Comparison of ENCODE assay signal across 10 cellular contexts in genomic region chr3:43999920-44000319, GRCh38.
DNase-seq lines count a peak whose midpoint lies in the region; ATAC-seq, FAIRE-seq and TF ChIP-seq lines count a peak whose summit lies in the region.
"Had no signal": no experiment of that assay in that cellular context is flagged by ENCODE, and none has a peak within 500 bp of the region (broad histone marks: within the 10 kb centered on the region; RNA-seq: fewer than 3 reads in every experiment).

No MANE protein-coding gene starts in this region.

- H3K18ac ChIP-seq in H1 (ENCODE audit: extremely low read depth, low read length): no peak overlapping the region

- H3K14ac ChIP-seq in H1 (ENCODE audit: insufficient read length): no peak overlapping the region

- FAIRE-seq in H1 (lab: Jason Lieb, UNC): no peak

- no peaks in the 10 kb centered on the region for H3K79me1 ChIP-seq in H1 (ENCODE audit: low read depth, low read length)

- H3K4me2 ChIP-seq in DOHH2 (ENCODE audit: low read length) (peak overlapping the region; percentile 79), PC-9 (peak overlapping the region; percentile 99), H1 (ENCODE audit: insufficient read depth in 1 of 2, low read depth in 2 of 2, low read length in 2 of 2) (peak overlapping the region; percentile 91 to 100), neural cell (ENCODE audit: low read length) (no peak overlapping the region)

- H2BK15ac ChIP-seq in H1 (ENCODE audit: low read length): no peak overlapping the region

- H3K79me2 ChIP-seq in DOHH2 (ENCODE audit: control insufficient read depth, low read length) (peaks cover 97% of the 10 kb centered on the region), PC-9 (ENCODE audit: low read depth) (peaks cover 81% of the 10 kb centered on the region), H1 (ENCODE audit: control insufficient read depth in 1 of 2, insufficient read depth in 2 of 2, low read length in 2 of 2) (no peaks in the 10 kb centered on the region), neural cell (replicated peaks; ENCODE audit: insufficient read depth, low read length) (no peaks in the 10 kb centered on the region)

- no peak overlapping the region for H3K4ac ChIP-seq in H1 (replicated peaks; ENCODE audit: insufficient read length, low read depth, low read length)

- H3K36me3 ChIP-seq in DOHH2 (ENCODE audit: control insufficient read depth, low read length): peaks cover 41% of the 10 kb centered on the region
- peaks cover 13% of the 10 kb centered on the region; the same call in 1 of the 2 replicates for H3K36me3 ChIP-seq in PC-9 (ENCODE audit: low read depth)
- no peaks in the 10 kb centered on the region for H3K36me3 ChIP-seq in H1 (ENCODE audit: control insufficient read depth in 2 of 4, insufficient read depth in 4 of 4, low read length in 3 of 4)
- no peaks in the 10 kb centered on the region for H3K36me3 ChIP-seq in neural cell (ENCODE audit: insufficient read depth, low read length)

- POLR2A ChIA-PET in PC-9 (lab: Charles Lee; ENCODE audit: unreplicated experiment): no interaction called here
- POLR2A ChIA-PET in H1 (lab: Charles Lee; ENCODE audit: partially characterized antibody): interaction anchor here (1.1 to 1.5 kb wide), 3 partner anchors 20 to 106 kb away, joined by 3 to 5 read pairs (median 4); no protein-coding TSS in a partner anchor

- H3K56ac ChIP-seq in H1 (replicated peaks; ENCODE audit: insufficient read length, low read depth, low read length): no peak overlapping the region

- DNase-seq in PC-9 (no peak), H1 (ENCODE audit: low read depth in 1 of 2, low spot score in 2 of 2) (no peak), NCI-H2107 (lab: John Stamatoyannopoulos, UW) (no peak), GOT3 (lab: John Stamatoyannopoulos, UW) (no peak)
- DNase-seq in central memory CD4-positive, alpha-beta T cell: no peak
- DNase-seq: activated effector memory CD4-positive, alpha-beta T cell treated with anti-CD3 and anti-CD28 coated beads, Interleukin-2, amount 50 U/mL, for 16 hours; NCI-H69 had no signal

- H3K27me3 ChIP-seq in DOHH2 (ENCODE audit: control insufficient read depth, low read length) (no peaks in the 10 kb centered on the region), PC-9 (ENCODE audit: insufficient read depth, low read depth) (no peaks in the 10 kb centered on the region), H1 (replicated peaks in 1 of 4; ENCODE audit: control insufficient read depth in 3 of 4, extremely low read depth in 1 of 4, insufficient read depth in 3 of 4, low read length in 3 of 4) (peaks cover 27 to 53% (median 48%) of the 10 kb centered on the region in 4 experiments), neural cell (ENCODE audit: insufficient read depth, low read depth, low read length) (peaks cover 65% of the 10 kb centered on the region)

- H3K4me1 ChIP-seq in DOHH2 (ENCODE audit: control insufficient read depth, low read length): peaks cover 65% of the 10 kb centered on the region
- H3K4me1 ChIP-seq in PC-9 (replicated peaks; ENCODE audit: insufficient read depth): peaks cover 16% of the 10 kb centered on the region
- H3K4me1 ChIP-seq in H1 (replicated peaks in 1 of 4; ENCODE audit: control insufficient read depth in 3 of 4, insufficient read depth in 4 of 4, low read length in 3 of 4): peaks cover 0 to 26% (median 15%) of the 10 kb centered on the region in 4 experiments; a peak in 6 of 7 replicates

- H2AK5ac ChIP-seq in H1 (ENCODE audit: low read depth, low read length): no peak overlapping the region

- no peak overlapping the region for H2BK12ac ChIP-seq in H1 (ENCODE audit: low read depth, low read length)

- H3K9me3 ChIP-seq in DOHH2 (ENCODE audit: control insufficient read depth, insufficient read depth, low read length) (no peaks in the 10 kb centered on the region), PC-9 (ENCODE audit: insufficient read depth, low read depth) (no peaks in the 10 kb centered on the region), H1 (ENCODE audit: insufficient read depth in 2 of 2, low read depth in 1 of 2, low read length in 1 of 2) (peaks cover 0 to 2% of the 10 kb centered on the region in 2 experiments; a peak in 2 of 4 replicates), neural cell (ENCODE audit: low read length) (peaks cover 4% of the 10 kb centered on the region)

- WGBS in H1 (ENCODE audit: extremely low coverage in 1 of 2, insufficient coverage in 1 of 2, insufficient read length in 1 of 2, insufficient replicate concordance in 2 of 2, low coverage in 1 of 2, low lambda C conversion rate in 2 of 2, missing lambda C conversion rate in 1 of 2), 2 experiments: 76% methylated on average over 2 of the region's 2 CpGs; no CpG with 5 or more reads in 1 of the 2 experiments

- no peak overlapping the region for H2BK120ac ChIP-seq in H1 (replicated peaks; ENCODE audit: low read depth, low read length)

- H4K5ac ChIP-seq in H1 (ENCODE audit: insufficient read length, low read depth, low read length): no peak overlapping the region

- intact Hi-C loops in PC-9 (cut with micrococcal nuclease; ENCODE audit: unreplicated experiment): loop anchor here (1.0 to 10.0 kb wide), 5 partner anchors 49 to 458 kb away; partner anchors contain the start of gene ABHD5

- no peak overlapping the region for H4K91ac ChIP-seq in H1 (replicated peaks; ENCODE audit: insufficient read length, low read length)

- H3K27ac ChIP-seq in DOHH2 (ENCODE audit: low read depth, low read length) (peak overlapping the region; percentile 41), PC-9 (peak overlapping the region; percentile 88), H1 (ENCODE audit: low read depth, low read length) (no peak overlapping the region), neural cell (ENCODE audit: low read length) (no peak overlapping the region)

- no TSS peak for BruUV-seq in PC-9 (replicated peaks; lab: Mats Ljungman, UMichigan)

- H4K8ac ChIP-seq in H1 (ENCODE audit: extremely low read depth, insufficient read depth, low read length): no peak overlapping the region

- TF ChIP-seq EP300 in H1 (IDR thresholded peaks at IDR 0.05; ENCODE audit: borderline replicate concordance in 1 of 2, low read depth in 2 of 2, low read length in 2 of 2): no peak
- TF ChIP-seq EP300 in neural cell (conservative IDR thresholded peaks at IDR 0.05; ENCODE audit: poor library complexity, severe bottlenecking): no peak

- peaks cover 5% of the 10 kb centered on the region; the same call in 1 of the 2 replicates for H4K20me1 ChIP-seq in DOHH2 (ENCODE audit: control insufficient read depth, insufficient read depth, low read depth, low read length)
- H4K20me1 ChIP-seq in PC-9 (ENCODE audit: insufficient read depth): peaks cover 19% of the 10 kb centered on the region
- H4K20me1 ChIP-seq in H1 (replicated peaks in 1 of 2; ENCODE audit: control insufficient read depth in 1 of 2, insufficient read depth in 2 of 2, low read length in 2 of 2): no peaks in the 10 kb centered on the region
- H4K20me1 ChIP-seq in neural cell (ENCODE audit: insufficient read depth): no peaks in the 10 kb centered on the region

- H2AFZ ChIP-seq in PC-9: no peak overlapping the region
- H2AFZ ChIP-seq in H1 (ENCODE audit: low read length): no peak overlapping the region
- no peak overlapping the region for H2AFZ ChIP-seq in neural cell (ENCODE audit: low read depth, low read length)

- no peak for TF ChIP-seq POLR2A in H1 (IDR thresholded peaks at IDR 0.05; ENCODE audit: control extremely low read depth in 1 of 2, low read depth in 2 of 2, low read length in 2 of 2)

- H3K9ac ChIP-seq in H1 (replicated peaks in 1 of 4; ENCODE audit: extremely low read depth in 1 of 4, low read depth in 3 of 4, low read length in 3 of 4): no peak overlapping the region
- H3K9ac ChIP-seq in neural cell (ENCODE audit: low read length): no peak overlapping the region

- H3F3A ChIP-seq in DOHH2 (ENCODE audit: control insufficient read depth, insufficient read depth) (peaks cover 30% of the 10 kb centered on the region), PC-9 (ENCODE audit: insufficient read depth, low read depth) (peaks cover 22% of the 10 kb centered on the region), neural cell (ENCODE audit: insufficient read depth, low read length, poor library complexity, severe bottlenecking) (no peaks in the 10 kb centered on the region)

- H3K4me3 ChIP-seq in DOHH2 (ENCODE audit: low read length) (peak overlapping the region; percentile 80), PC-9 (peak overlapping the region; percentile 70), H1 (ENCODE audit: extremely low read depth in 1 of 4, insufficient read depth in 2 of 4, low read depth in 3 of 4, low read length in 4 of 4) (peak overlapping the region; percentile 48 to 75 (median 65); a peak in 7 of 8 replicates), neural cell (ENCODE audit: low read length) (peak overlapping the region; percentile 69)

- TF ChIP-seq RAD21 in H1 (IDR thresholded peaks at IDR 0.05 in 1 of 2, conservative IDR thresholded peaks at IDR 0.05 in 1 of 2; ENCODE audit: low read depth in 2 of 2, low read length in 2 of 2) (no peak), neural cell (conservative IDR thresholded peaks at IDR 0.05) (no peak)

- 0 out of 2 replicates have a peak overlapping the region, but pooled peaks have one; percentile 37 for H2BK5ac ChIP-seq in H1 (ENCODE audit: low read depth, low read length)

- CTCF ChIA-PET in PC-9 (lab: Charles Lee) (no interaction called here), H1 (lab: Charles Lee; ENCODE audit: partially characterized antibody) (no interaction called here)

- no peak for ATAC-seq in GM18511 (IDR thresholded peaks at IDR 0.05; ENCODE audit: unreplicated experiment)

- no peak overlapping the region for H2BK20ac ChIP-seq in H1 (ENCODE audit: low read length)

- H3K23me2 ChIP-seq in H1 (ENCODE audit: low read depth, low read length): peaks cover 44% of the 10 kb centered on the region

- H3K9me2 ChIP-seq in DOHH2 (replicated peaks; ENCODE audit: control insufficient read depth, low read length) (no peaks in the 10 kb centered on the region), PC-9 (ENCODE audit: insufficient read depth) (no peaks in the 10 kb centered on the region), neural cell (ENCODE audit: insufficient read depth, low read length) (no peaks in the 10 kb centered on the region)

- TF ChIP-seq CTCF in DOHH2 (IDR thresholded peaks at IDR 0.05; ENCODE audit: low read depth, low read length, poor library complexity, severe bottlenecking) (no peak), PC-9 (conservative IDR thresholded peaks at IDR 0.05) (no peak), H1 (IDR thresholded peaks at IDR 0.05; ENCODE audit: control extremely low read depth in 1 of 3, insufficient read depth in 1 of 3, low read depth in 1 of 3, low read length in 3 of 3) (no peak), neural cell (IDR thresholded peaks at IDR 0.05; ENCODE audit: poor library complexity, severe bottlenecking) (no peak)

- no peak overlapping the region for H3K23ac ChIP-seq in H1 (ENCODE audit: insufficient read length)

TF ChIP-seq in H1, 55 proteins besides CTCF, POLR2A, EP300 and RAD21:
- no peak for TF ChIP-seq CBX8 (IDR thresholded peaks at IDR 0.05; ENCODE audit: borderline replicate concordance, low read depth, low read length)
- peak; percentile 56; the same call in 1 of the 2 replicates for TF ChIP-seq MAFK (IDR thresholded peaks at IDR 0.05; ENCODE audit: low read depth, low read length)

TF ChIP-seq in neural cell, 6 proteins besides CTCF, POLR2A, EP300 and RAD21 (continues in another document):
- no peak for TF ChIP-seq SMC3 (conservative IDR thresholded peaks at IDR 0.05; ENCODE audit: poor library complexity)
- no peak for TF ChIP-seq MXI1 (conservative IDR thresholded peaks at IDR 0.05; ENCODE audit: poor library complexity, severe bottlenecking)

Comparison
In these comparisons a context has a peak if more than half of its experiments do, and no peak if none do; other contexts are left out.
1. H3K27ac ChIP-seq: peak in DOHH2 (single experiment) and PC-9 (single experiment); none in H1 (single experiment) and neural cell (single experiment).
2. Peak in every context shown above with its lines, with median percentiles within 50 percentile points of each other: H3K4me3 ChIP-seq.